ENCODE assay signal across 9 cellular contexts in the genomic region with DNA sequence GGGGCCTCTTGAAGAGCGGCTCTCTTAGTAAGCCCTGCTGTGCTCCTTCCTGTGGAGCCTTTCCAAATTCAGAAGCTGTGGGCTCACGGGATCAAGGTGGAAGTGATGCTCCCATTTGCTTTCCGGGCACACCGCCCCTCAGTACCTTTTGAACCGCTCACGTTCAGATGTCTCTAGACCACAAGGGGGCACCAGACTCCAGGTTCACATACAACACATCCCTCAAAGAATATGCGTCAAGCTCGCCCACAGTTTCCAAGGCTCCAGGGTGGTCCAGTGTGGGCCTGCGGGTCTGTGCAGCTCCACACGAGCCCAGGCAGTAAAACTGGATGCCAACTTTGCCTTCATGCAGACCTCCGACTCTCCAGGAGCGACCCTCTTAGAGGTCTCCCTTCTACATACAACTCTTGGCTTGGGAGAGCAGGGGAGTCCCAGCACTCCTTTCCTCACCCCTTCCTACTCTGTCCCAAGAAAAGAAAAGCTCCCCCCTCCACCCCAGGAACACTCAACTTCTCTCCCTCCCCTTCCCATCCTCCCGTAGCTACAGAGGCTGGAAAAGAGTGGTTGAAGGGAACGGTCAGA. TPM values are rescaled to one million over a fixed set of nuclear protein-coding genes. Genes with fewer than 3 reads are reported as not detected.
A peak's percentile ranks its signal among the peaks of the same experiment; 100 is the strongest.
DNase-seq lines count a peak whose midpoint lies in the region; ATAC-seq, FAIRE-seq and TF ChIP-seq lines count a peak whose summit lies in the region.
"Had no signal": no experiment of that assay in that cellular context is flagged by ENCODE, and none has a peak within 500 bp of the region (broad histone marks: within the 10 kb centered on the region; RNA-seq: fewer than 3 reads in every experiment).

No MANE protein-coding gene starts in this region.

- no peak overlapping the region for H3K27ac ChIP-seq in H1 (ENCODE audit: low read depth, low read length)

- no peak overlapping the region for H4K8ac ChIP-seq in H1 (ENCODE audit: extremely low read depth, insufficient read depth, low read length)

- peaks cover 4% of the 10 kb centered on the region for H3K4me1 Mint-ChIP-seq in activated CD8-positive, alpha-beta T cell treated with anti-CD3 and anti-CD28 coated beads for 36 hours (ENCODE audit: low read depth)
- peaks cover 9% of the 10 kb centered on the region for H3K4me1 Mint-ChIP-seq in stimulated activated effector memory CD8-positive, alpha-beta T cell treated with anti-CD3 and anti-CD28 coated beads, Interleukin-12 subunit alpha, Interleukin-12 subunit beta, amount 100 ng/mL, for 72 hours

- H2BK12ac ChIP-seq in H1 (ENCODE audit: low read depth, low read length) = peak overlapping the region; percentile 98

- H2AK5ac ChIP-seq in H1 (ENCODE audit: low read depth, low read length) = no peak overlapping the region

- H3K27ac Mint-ChIP-seq in activated CD8-positive, alpha-beta T cell treated with anti-CD3 and anti-CD28 coated beads for 36 hours = no peak overlapping the region
- H3K27ac Mint-ChIP-seq in stimulated activated effector memory CD8-positive, alpha-beta T cell treated with anti-CD3 and anti-CD28 coated beads, Interleukin-12 subunit alpha, Interleukin-12 subunit beta, amount 100 ng/mL, for 72 hours = no peak overlapping the region

- H3K56ac ChIP-seq in H1 (replicated peaks; ENCODE audit: insufficient read length, low read depth, low read length) = no peak overlapping the region

- H2BK5ac ChIP-seq in H1 (ENCODE audit: low read depth, low read length) = 0 out of 2 replicates have a peak overlapping the region, but pooled peaks have one; percentile 5

- DNase-seq in GM10248 (ENCODE audit: extremely low spot score) (peak; percentile 71), NCI-H510A (lab: John Stamatoyannopoulos, UW) (peak; percentile 5), H1 (ENCODE audit: low read depth in 1 of 2, low spot score in 2 of 2) (peak in 1 of 2 experiments; percentile 72), mucosa of gallbladder (ENCODE audit: low spot score) (peak; percentile 63), cerebellar nuclear complex (lab: John Stamatoyannopoulos, UW) (no peak)
- DNase-seq in activated CD8-positive, alpha-beta T cell treated with anti-CD3 and anti-CD28 coated beads for 36 hours = peak; percentile 82
- peak; percentile 33 to 61 for DNase-seq in stimulated activated effector memory CD8-positive, alpha-beta T cell treated with anti-CD3 and anti-CD28 coated beads, Interleukin-12 subunit alpha, Interleukin-12 subunit beta, amount 100 ng/mL, for 72 hours (ENCODE audit: low spot score in 2 of 2)

- peak overlapping the region; percentile 78; the same call in 1 of the 2 replicates for H2AFZ ChIP-seq in H1 (ENCODE audit: low read length)

- H3K9me3 ChIP-seq in H1 (ENCODE audit: insufficient read depth in 2 of 2, low read depth in 1 of 2, low read length in 1 of 2) = no peaks in the 10 kb centered on the region

- H3K79me1 ChIP-seq in H1 (ENCODE audit: low read depth, low read length) = no peaks in the 10 kb centered on the region

- 6% methylated on average over 9 of the region's 14 CpGs; no CpG with 5 or more reads in 1 of the 2 experiments for WGBS in H1 (ENCODE audit: extremely low coverage in 1 of 2, insufficient coverage in 1 of 2, insufficient read length in 1 of 2, insufficient replicate concordance in 2 of 2, low coverage in 1 of 2, low lambda C conversion rate in 2 of 2, missing lambda C conversion rate in 1 of 2), 2 experiments

- H3K27me3 Mint-ChIP-seq in activated CD8-positive, alpha-beta T cell treated with anti-CD3 and anti-CD28 coated beads for 36 hours = peaks cover 8% of the 10 kb centered on the region

- intact Hi-C loops in activated CD8-positive, alpha-beta T cell treated with anti-CD3 and anti-CD28 coated beads for 36 hours (cut with micrococcal nuclease) = no loop called here

- H3K27me3 ChIP-seq in H1 (replicated peaks in 1 of 4; ENCODE audit: control insufficient read depth in 3 of 4, extremely low read depth in 1 of 4, insufficient read depth in 3 of 4, low read length in 3 of 4) = peaks cover 0 to 7% (median 4%) of the 10 kb centered on the region in 4 experiments; a peak in 3 of 7 replicates

- no peak for TF ChIP-seq EP300 in H1 (IDR thresholded peaks at IDR 0.05; ENCODE audit: borderline replicate concordance in 1 of 2, low read depth in 2 of 2, low read length in 2 of 2)

- H3K4me2 ChIP-seq in H1 (ENCODE audit: insufficient read depth in 1 of 2, low read depth in 2 of 2, low read length in 2 of 2) = peak overlapping the region; percentile 72 to 92

- ATAC-seq in HG02870 (IDR thresholded peaks at IDR 0.05; ENCODE audit: unreplicated experiment) = peak; percentile 85
- peak; percentile 79 for ATAC-seq in activated CD8-positive, alpha-beta T cell treated with anti-CD3 and anti-CD28 coated beads for 36 hours
- peak; percentile 81 for ATAC-seq in stimulated activated effector memory CD8-positive, alpha-beta T cell treated with anti-CD3 and anti-CD28 coated beads, Interleukin-12 subunit alpha, Interleukin-12 subunit beta, amount 100 ng/mL, for 72 hours

- CTCF ChIA-PET in GM10248 (lab: Yijun Ruan, JAX) (interaction anchor here (0.8 to 3.5 kb wide), 23 partner anchors 10 to 772 kb away, joined by 3 to 23 read pairs (median 4); no protein-coding TSS in a partner anchor), H1 (lab: Charles Lee; ENCODE audit: partially characterized antibody) (interaction anchor here (0.6 to 4.8 kb wide), 32 partner anchors 9 to 467 kb away, joined by 3 to 47 read pairs (median 4); no protein-coding TSS in a partner anchor)
- CTCF ChIA-PET in activated CD8-positive, alpha-beta T cell treated with anti-CD3 and anti-CD28 coated beads for 36 hours (lab: Charles Lee) = interaction anchor here (0.6 to 3.9 kb wide), 28 partner anchors 9 to 228 kb away, joined by 3 to 30 read pairs (median 5); no protein-coding TSS in a partner anchor

- no peaks in the 10 kb centered on the region for H3K9me3 Mint-ChIP-seq in activated CD8-positive, alpha-beta T cell treated with anti-CD3 and anti-CD28 coated beads for 36 hours
- H3K9me3 Mint-ChIP-seq in stimulated activated effector memory CD8-positive, alpha-beta T cell treated with anti-CD3 and anti-CD28 coated beads, Interleukin-12 subunit alpha, Interleukin-12 subunit beta, amount 100 ng/mL, for 72 hours = no peaks in the 10 kb centered on the region

- peak; percentile 19 for FAIRE-seq in H1 (lab: Jason Lieb, UNC)
- FAIRE-seq: islet of Langerhans had no signal

- peak; percentile 74 to 80 for TF ChIP-seq RAD21 in H1 (IDR thresholded peaks at IDR 0.05 in 1 of 2, conservative IDR thresholded peaks at IDR 0.05 in 1 of 2; ENCODE audit: low read depth in 2 of 2, low read length in 2 of 2)

- peaks cover 7 to 22% (median 13%) of the 10 kb centered on the region in 4 experiments; a peak in 6 of 7 replicates for H3K4me1 ChIP-seq in H1 (replicated peaks in 1 of 4; ENCODE audit: control insufficient read depth in 3 of 4, insufficient read depth in 4 of 4, low read length in 3 of 4)

- H3K23me2 ChIP-seq in H1 (ENCODE audit: low read depth, low read length) = peaks cover 5% of the 10 kb centered on the region; the same call in 1 of the 2 replicates

- TF ChIP-seq CTCF in GM10248 (IDR thresholded peaks at IDR 0.05; ENCODE audit: control extremely low read depth, extremely low read depth, low read depth, missing control alignments) (peak; percentile 60), H1 (IDR thresholded peaks at IDR 0.05; ENCODE audit: control extremely low read depth in 1 of 3, insufficient read depth in 1 of 3, low read depth in 1 of 3, low read length in 3 of 3) (peak; percentile 48 to 81 (median 61))
- peak; percentile 58 for TF ChIP-seq CTCF in activated CD8-positive, alpha-beta T cell treated with anti-CD3 and anti-CD28 coated beads for 36 hours (IDR thresholded peaks at IDR 0.05)

- H4K5ac ChIP-seq in H1 (ENCODE audit: insufficient read length, low read depth, low read length) = no peak overlapping the region

- H3K4me3 Mint-ChIP-seq in activated CD8-positive, alpha-beta T cell treated with anti-CD3 and anti-CD28 coated beads for 36 hours = peak overlapping the region; percentile 41
- H3K4me3 Mint-ChIP-seq in stimulated activated effector memory CD8-positive, alpha-beta T cell treated with anti-CD3 and anti-CD28 coated beads, Interleukin-12 subunit alpha, Interleukin-12 subunit beta, amount 100 ng/mL, for 72 hours = peak overlapping the region; percentile 52

- no peak overlapping the region for H2BK120ac ChIP-seq in H1 (replicated peaks; ENCODE audit: low read depth, low read length)

- H3K18ac ChIP-seq in H1 (ENCODE audit: extremely low read depth, low read length) = peak overlapping the region; percentile 93; the same call in 1 of the 2 replicates

- no peaks in the 10 kb centered on the region for H3K79me2 ChIP-seq in H1 (ENCODE audit: control insufficient read depth in 1 of 2, insufficient read depth in 2 of 2, low read length in 2 of 2)

- H3K36me3 Mint-ChIP-seq in activated CD8-positive, alpha-beta T cell treated with anti-CD3 and anti-CD28 coated beads for 36 hours (ENCODE audit: low read depth) = no peaks in the 10 kb centered on the region
- no peaks in the 10 kb centered on the region for H3K36me3 Mint-ChIP-seq in stimulated activated effector memory CD8-positive, alpha-beta T cell treated with anti-CD3 and anti-CD28 coated beads, Interleukin-12 subunit alpha, Interleukin-12 subunit beta, amount 100 ng/mL, for 72 hours

- H3K36me3 ChIP-seq in H1 (ENCODE audit: control insufficient read depth in 2 of 4, insufficient read depth in 4 of 4, low read length in 3 of 4) = no peaks in the 10 kb centered on the region

- H2BK15ac ChIP-seq in H1 (ENCODE audit: low read length) = no peak overlapping the region

- POLR2A ChIA-PET in GM10248 (lab: Yijun Ruan, JAX) = no interaction called here
- POLR2A ChIA-PET in activated CD8-positive, alpha-beta T cell treated with anti-CD3 and anti-CD28 coated beads for 36 hours (lab: Charles Lee) = interaction anchor here (0.9 kb wide), 1 partner anchor 128 kb away, joined by 3 read pairs; no protein-coding TSS in a partner anchor
- POLR2A ChIA-PET in H1 (lab: Charles Lee; ENCODE audit: partially characterized antibody) = interaction anchor here (1.3 to 1.5 kb wide), 2 partner anchors 77 to 94 kb away, joined by 3 to 4 read pairs; partner anchors contain the start of gene PDK3

- H2BK20ac ChIP-seq in H1 (ENCODE audit: low read length) = 0 out of 2 replicates have a peak overlapping the region, but pooled peaks have one; percentile 72

- H3K23ac ChIP-seq in H1 (ENCODE audit: insufficient read length) = no peak overlapping the region

- H4K91ac ChIP-seq in H1 (replicated peaks; ENCODE audit: insufficient read length, low read length) = peak overlapping the region; percentile 52

- H3K14ac ChIP-seq in H1 (ENCODE audit: insufficient read length) = no peak overlapping the region

- no peak for TF ChIP-seq POLR2A in H1 (IDR thresholded peaks at IDR 0.05; ENCODE audit: control extremely low read depth in 1 of 2, low read depth in 2 of 2, low read length in 2 of 2)

- H3K4me3 ChIP-seq in H1 (ENCODE audit: extremely low read depth in 1 of 4, insufficient read depth in 2 of 4, low read depth in 3 of 4, low read length in 4 of 4) = peak overlapping the region in 3 of 4 experiments; percentile 18 to 53 (median 23); a peak in 4 of 8 replicates

- no peaks in the 10 kb centered on the region for H4K20me1 ChIP-seq in H1 (replicated peaks in 1 of 2; ENCODE audit: control insufficient read depth in 1 of 2, insufficient read depth in 2 of 2, low read length in 2 of 2)

- H3K9ac ChIP-seq in H1 (replicated peaks in 1 of 4; ENCODE audit: extremely low read depth in 1 of 4, low read depth in 3 of 4, low read length in 3 of 4) = no peak overlapping the region

- no peak overlapping the region for H3K4ac ChIP-seq in H1 (replicated peaks; ENCODE audit: insufficient read length, low read depth, low read length)

RNA-seq across cellular contexts. Expression of gene SUPT20HL1, which starts 11.0 kb away (rescaled TPM):
- total RNA-seq in activated CD8-positive, alpha-beta T cell treated with anti-CD3 and anti-CD28 coated beads for 36 hours = not detected
- not detected in 2 replicates for total RNA-seq in H1 (2021; fragmentation: NEBNext Ultra II Directional; extraction: Animal tissue kit (Norgen Biotek cat#: 25700))
- polyA plus RNA-seq in H1 (2011; rRNA removed) = not detected in 2 replicates
- not detected for polyA plus RNA-seq in H1 (2011; cell fraction: cytosol; rRNA removed)
- polyA plus RNA-seq in H1 (2011; cell fraction: nucleus; rRNA removed) = 0.07 TPM
- polyA plus RNA-seq in H1 (2012, experiment 1 of 2) = 0.07 TPM in 1 of 4 replicates, not detected in the others
- polyA plus RNA-seq in H1 (2012, experiment 2 of 2) = not detected
- polyA plus RNA-seq in H1 (2013, experiment 1 of 2) = not detected
- polyA plus RNA-seq in H1 (2013, experiment 2 of 2) = not detected
- polyA minus RNA-seq in H1 (2011; rRNA and poly(A)+ RNA removed) = not detected in 2 replicates
- not detected for polyA minus RNA-seq in H1 (2011; cell fraction: cytosol; rRNA and poly(A)+ RNA removed)
- polyA minus RNA-seq in H1 (2011; cell fraction: nucleus; rRNA and poly(A)+ RNA removed) = not detected
- total RNA-seq in mucosa of gallbladder = 0.12 TPM

RNA-seq across cellular contexts. Expression of gene SUPT20HL2, which starts 57.6 kb away (rescaled TPM):
- not detected for total RNA-seq in activated CD8-positive, alpha-beta T cell treated with anti-CD3 and anti-CD28 coated beads for 36 hours
- total RNA-seq in H1 (2021; fragmentation: NEBNext Ultra II Directional; extraction: Animal tissue kit (Norgen Biotek cat#: 25700)) = not detected in 2 replicates
- polyA plus RNA-seq in H1 (2011; rRNA removed) = not detected in 2 replicates
- polyA plus RNA-seq in H1 (2011; cell fraction: cytosol; rRNA removed) = not detected
- polyA plus RNA-seq in H1 (2011; cell fraction: nucleus; rRNA removed) = not detected
- 0.19 to 0.25 TPM (median 0.24 TPM) in 4 replicates for polyA plus RNA-seq in H1 (2012, experiment 1 of 2)
- polyA plus RNA-seq in H1 (2012, experiment 2 of 2) = not detected
- polyA plus RNA-seq in H1 (2013, experiment 1 of 2) = not detected
- not detected for polyA plus RNA-seq in H1 (2013, experiment 2 of 2)
- polyA minus RNA-seq in H1 (2011; rRNA and poly(A)+ RNA removed) = not detected in 2 replicates
- polyA minus RNA-seq in H1 (2011; cell fraction: cytosol; rRNA and poly(A)+ RNA removed) = not detected
- polyA minus RNA-seq in H1 (2011; cell fraction: nucleus; rRNA and poly(A)+ RNA removed) = not detected
- not detected for total RNA-seq in mucosa of gallbladder

Comparison
In these comparisons a context has a peak if more than half of its experiments do, and no peak if none do; other contexts are left out.
1. DNase-seq: peak in GM10248 (single experiment), NCI-H510A (single experiment), activated CD8-positive, alpha-beta T cell treated with anti-CD3 and anti-CD28 coated beads for 36 hours (single experiment), mucosa of gallbladder (single experiment) and stimulated activated effector memory CD8-positive, alpha-beta T cell treated with anti-CD3 and anti-CD28 coated beads, Interleukin-12 subunit alpha, Interleukin-12 subunit beta, amount 100 ng/mL, for 72 hours (2 of 2); none in cerebellar nuclear complex (0 of 2).
2. Peak in every context shown above with its lines, with median percentiles within 50 percentile points of each other: CTCF ChIP-seq and ATAC-seq.